In the genomic region with DNA sequence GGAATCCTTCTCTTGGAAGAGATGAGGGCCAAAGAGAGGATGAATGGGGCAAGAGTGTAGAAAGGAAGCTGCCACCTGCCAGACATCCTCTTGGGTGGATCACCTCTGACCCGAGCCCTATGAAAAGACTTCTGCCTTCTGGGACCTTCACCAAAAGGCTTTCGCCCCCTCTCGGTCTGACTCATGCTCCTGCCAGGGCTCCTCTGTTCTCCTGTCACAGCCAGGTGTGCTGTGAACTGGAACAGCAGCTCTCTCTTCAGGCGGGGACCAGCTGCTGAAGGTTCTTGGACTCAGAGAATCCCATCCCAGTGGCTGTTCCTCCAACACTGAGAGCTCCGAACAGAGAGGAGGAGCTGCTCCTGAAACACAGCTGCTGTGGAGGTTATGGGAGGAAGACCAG, we compare ENCODE assay signal across 8 cellular contexts.
DNase-seq lines count a peak whose midpoint lies in the region; ATAC-seq and TF ChIP-seq lines count a peak whose summit lies in the region.
"Not testable (repeated sequence)": the region's sequence is repeated elsewhere in the genome, so short reads cannot be mapped to it uniquely, and the experiment has no call there.

No MANE protein-coding gene starts in this region.

- not testable (repeated sequence) for H3K9me3 ChIP-seq in right atrium auricular region

- H3K27me3 ChIP-seq in right atrium auricular region: not testable (repeated sequence)

- H3K4me1 ChIP-seq in right atrium auricular region: not testable (repeated sequence)

- DNase-seq in COLO668 (lab: John Stamatoyannopoulos, UW; ENCODE audit: unreplicated experiment) (peak; percentile 19), NCI-H526 (lab: John Stamatoyannopoulos, UW) (peak; percentile 8 to 54), right atrium auricular region (ENCODE audit: low spot score) (peak; percentile 23)

- H3K36me3 ChIP-seq in right atrium auricular region: not testable (repeated sequence)

- ATAC-seq in GM18508 (IDR thresholded peaks at IDR 0.05; ENCODE audit: insufficient read depth, unreplicated experiment) (peak; percentile 83), GM19351 (IDR thresholded peaks at IDR 0.05; ENCODE audit: unreplicated experiment) (peak; percentile 63), GM21619 (IDR thresholded peaks at IDR 0.05; ENCODE audit: unreplicated experiment) (peak; percentile 84), HG02884 (IDR thresholded peaks at IDR 0.05; ENCODE audit: unreplicated experiment) (peak; percentile 82), HG03378 (IDR thresholded peaks at IDR 0.05; ENCODE audit: unreplicated experiment) (peak; percentile 85)

- TF ChIP-seq CTCF in right atrium auricular region (IDR thresholded peaks at IDR 0.05): not testable (repeated sequence)

- H3K27ac ChIP-seq in right atrium auricular region: not testable (repeated sequence)

- H3K4me3 ChIP-seq in right atrium auricular region: not testable (repeated sequence)
